ENCODE assay signal across 18 cellular contexts in the genomic region with DNA sequence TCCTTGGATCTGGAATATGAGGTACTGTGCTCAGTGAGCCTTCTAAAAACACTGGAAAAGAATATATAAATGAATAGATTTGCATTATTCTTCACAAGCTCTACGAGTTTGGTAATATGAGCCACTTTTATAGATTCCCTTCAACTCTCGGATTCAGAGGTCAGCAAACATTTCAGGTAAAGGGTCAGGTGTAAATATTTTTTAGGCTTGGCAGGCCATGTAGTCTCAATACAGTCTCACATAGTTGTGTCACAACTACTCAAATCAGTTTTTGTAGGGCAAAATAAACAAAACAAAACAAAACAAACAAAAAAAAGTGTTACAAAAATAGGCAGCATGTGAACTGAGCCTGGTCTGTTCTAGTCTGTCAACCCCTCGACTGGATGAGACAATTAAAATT. TPM values are rescaled to one million over a fixed set of nuclear protein-coding genes. Genes with fewer than 3 reads are reported as not detected.
DNase-seq lines count a peak whose midpoint lies in the region; ATAC-seq, FAIRE-seq and TF ChIP-seq lines count a peak whose summit lies in the region.
"Had no signal": no experiment of that assay in that cellular context is flagged by ENCODE, and none has a peak within 500 bp of the region (broad histone marks: within the 10 kb centered on the region; RNA-seq: fewer than 3 reads in every experiment).

No MANE protein-coding gene starts in this region.

- no peak overlapping the region for H3K27ac Mint-ChIP-seq in GM23338
- H3K27ac Mint-ChIP-seq in nephron progenitor cell: peak overlapping the region; percentile 44

- FAIRE-seq in GM12891 (lab: Jason Lieb, UNC): peak; percentile 5
- FAIRE-seq: D721Med, GM12878, H1 had no signal

- H3K4me1 Mint-ChIP-seq in GM23338: no peaks in the 10 kb centered on the region; the same call in 2 of the 3 replicates
- H3K4me1 Mint-ChIP-seq in nephron progenitor cell: no peaks in the 10 kb centered on the region

- TF ChIP-seq POLR2A in GM12891 (IDR thresholded peaks at IDR 0.05; ENCODE audit: low read depth, low read length): no peak

- H3K79me2 ChIP-seq in GM23338 (replicated peaks; ENCODE audit: insufficient read depth): peaks cover 90% of the 10 kb centered on the region

- H3K9me3 Mint-ChIP-seq in GM23338: no peaks in the 10 kb centered on the region
- H3K9me3 Mint-ChIP-seq in nephron progenitor cell: no peaks in the 10 kb centered on the region

- H3K36me3 Mint-ChIP-seq in GM23338 (ENCODE audit: low read depth) (peaks cover 60% of the 10 kb centered on the region), nephron progenitor cell (ENCODE audit: low read depth) (peaks cover 70% of the 10 kb centered on the region)

- no peaks in the 10 kb centered on the region for H3K4me1 ChIP-seq in GM23338 (ENCODE audit: insufficient read depth)

- H3K27me3 Mint-ChIP-seq in GM23338 (ENCODE audit: insufficient read depth, low read depth, poor library complexity): no peaks in the 10 kb centered on the region
- H3K27me3 Mint-ChIP-seq in nephron progenitor cell (ENCODE audit: low read depth, poor library complexity): no peaks in the 10 kb centered on the region
- H3K27me3 Mint-ChIP-seq: CD4-positive, alpha-beta memory T cell had no signal

- peak overlapping the region; percentile 12; the same call in 1 of the 2 replicates for H3K27ac ChIP-seq in GM23338 (ENCODE audit: low read depth)

- peaks cover 18% of the 10 kb centered on the region for H4K20me1 ChIP-seq in GM23338 (replicated peaks; ENCODE audit: insufficient read depth)

- H2AFZ ChIP-seq in GM23338: no peak overlapping the region

- H3K27me3 ChIP-seq in GM23338 (ENCODE audit: insufficient read depth): no peaks in the 10 kb centered on the region

- ATAC-seq in GM23338: no peak
- peak; percentile 86 for ATAC-seq in left lobe of liver
- no peak for ATAC-seq in SK-N-SH treated with all-trans-retinoic acid at 6 μM for 48 hours
- ATAC-seq: GM12878 had no signal

- DNase-seq in GM12891 (ENCODE audit: insufficient read length, low spot score) (no peak), GM23338 (ENCODE audit: low spot score) (no peak), left lobe of liver (ENCODE audit: low spot score) (no peak), nephron progenitor cell (no peak), putamen (ENCODE audit: low spot score) (no peak)
- no peak for DNase-seq in stimulated activated CD4-positive, alpha-beta T cell treated with anti-CD3 and anti-CD28 coated beads, Interleukin-2, amount 100 ng/mL, for 48 hours
- DNase-seq: C1 segment of cervical spinal cord; CD4-positive, alpha-beta memory T cell; DMS 273 treated with DMSO at 0.1 percent for 48 hours; DMS79; EL; GDM1; H7; HCEC 1CT had no signal

- no peaks in the 10 kb centered on the region for H3F3A ChIP-seq in GM23338 (replicated peaks; ENCODE audit: low read depth)

- no peak for TF ChIP-seq CTCF in GM23338 (conservative IDR thresholded peaks at IDR 0.05; ENCODE audit: low read depth in 2 of 2)
- no peak for TF ChIP-seq CTCF in nephron progenitor cell (IDR thresholded peaks at IDR 0.05)

- no peaks in the 10 kb centered on the region for H3K9me2 ChIP-seq in GM23338 (ENCODE audit: insufficient read depth)

- H3K4me2 ChIP-seq in GM23338: no peak overlapping the region

- peaks cover 25% of the 10 kb centered on the region; the same call in 1 of the 2 replicates for H3K36me3 ChIP-seq in GM23338 (ENCODE audit: insufficient read depth)

- H3K4me3 ChIP-seq in GM23338: no peak overlapping the region
- H3K4me3 ChIP-seq: GM12878 had no signal

- H3K4me3 Mint-ChIP-seq in GM23338 (no peak overlapping the region), nephron progenitor cell (no peak overlapping the region)

TF ChIP-seq in GM12891, 5 proteins besides CTCF, POLR2A, EP300 and RAD21:
- TF ChIP-seq TAF1 (IDR thresholded peaks at IDR 0.05; ENCODE audit: low read depth, low read length) (no peak), POU2F2 (IDR thresholded peaks at IDR 0.05; ENCODE audit: low read depth, low read length) (no peak), PAX5 (IDR thresholded peaks at IDR 0.05; ENCODE audit: insufficient read depth, low read length, severe bottlenecking) (no peak), SPI1 (IDR thresholded peaks at IDR 0.05; ENCODE audit: low read depth, low read length) (no peak), POLR2AphosphoS5 (IDR thresholded peaks at IDR 0.05; ENCODE audit: low read depth, low read length) (no peak)

TF ChIP-seq in GM23338, 12 proteins besides CTCF, POLR2A, EP300 and RAD21:
- no peak for TF ChIP-seq JUNB (IDR thresholded peaks at IDR 0.05; ENCODE audit: unreplicated experiment)
- no peak for TF ChIP-seq EZH2 (IDR thresholded peaks at IDR 0.05; ENCODE audit: low read depth, unreplicated experiment)

TF ChIP-seq in SK-N-SH treated with all-trans-retinoic acid at 6 μM for 48 hours, 23 proteins besides CTCF, POLR2A, EP300 and RAD21:
- no peak for TF ChIP-seq ZFP3 (CRISPR knock-in tag; IDR thresholded peaks at IDR 0.05)
- no peak for TF ChIP-seq ARNTL (CRISPR knock-in tag; IDR thresholded peaks at IDR 0.05; ENCODE audit: borderline replicate concordance, low read depth)
- TF ChIP-seq ISL1 (CRISPR knock-in tag; IDR thresholded peaks at IDR 0.05): no peak
- TF ChIP-seq, protein P1, sequence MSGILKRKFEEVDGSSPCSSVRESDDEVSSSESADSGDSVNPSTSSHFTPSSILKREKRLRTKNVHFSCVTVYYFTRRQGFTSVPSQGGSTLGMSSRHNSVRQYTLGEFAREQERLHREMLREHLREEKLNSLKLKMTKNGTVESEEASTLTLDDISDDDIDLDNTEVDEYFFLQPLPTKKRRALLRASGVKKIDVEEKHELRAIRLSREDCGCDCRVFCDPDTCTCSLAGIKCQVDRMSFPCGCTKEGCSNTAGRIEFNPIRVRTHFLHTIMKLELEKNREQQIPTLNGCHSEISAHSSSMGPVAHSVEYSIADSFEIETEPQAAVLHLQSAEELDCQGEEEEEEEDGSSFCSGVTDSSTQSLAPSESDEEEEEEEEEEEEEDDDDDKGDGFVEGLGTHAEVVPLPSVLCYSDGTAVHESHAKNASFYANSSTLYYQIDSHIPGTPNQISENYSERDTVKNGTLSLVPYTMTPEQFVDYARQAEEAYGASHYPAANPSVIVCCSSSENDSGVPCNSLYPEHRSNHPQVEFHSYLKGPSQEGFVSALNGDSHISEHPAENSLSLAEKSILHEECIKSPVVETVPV (CRISPR knock-in tag; IDR thresholded peaks at IDR 0.05): no peak
- TF ChIP-seq ZNF8 (CRISPR knock-in tag; IDR thresholded peaks at IDR 0.05): no peak
- no peak for TF ChIP-seq ZFP30 (CRISPR knock-in tag; IDR thresholded peaks at IDR 0.05)
- no peak for TF ChIP-seq ZC3H10 (CRISPR knock-in tag; IDR thresholded peaks at IDR 0.05)
- no peak for TF ChIP-seq GLIS3 (CRISPR knock-in tag; IDR thresholded peaks at IDR 0.05)
- TF ChIP-seq BACH2 (CRISPR knock-in tag; IDR thresholded peaks at IDR 0.05; ENCODE audit: borderline replicate concordance): no peak
- TF ChIP-seq PPARA (CRISPR knock-in tag; IDR thresholded peaks at IDR 0.05; ENCODE audit: borderline replicate concordance): no peak
- TF ChIP-seq TOX (CRISPR knock-in tag; IDR thresholded peaks at IDR 0.05; ENCODE audit: borderline replicate concordance): no peak
- TF ChIP-seq, protein P2, sequence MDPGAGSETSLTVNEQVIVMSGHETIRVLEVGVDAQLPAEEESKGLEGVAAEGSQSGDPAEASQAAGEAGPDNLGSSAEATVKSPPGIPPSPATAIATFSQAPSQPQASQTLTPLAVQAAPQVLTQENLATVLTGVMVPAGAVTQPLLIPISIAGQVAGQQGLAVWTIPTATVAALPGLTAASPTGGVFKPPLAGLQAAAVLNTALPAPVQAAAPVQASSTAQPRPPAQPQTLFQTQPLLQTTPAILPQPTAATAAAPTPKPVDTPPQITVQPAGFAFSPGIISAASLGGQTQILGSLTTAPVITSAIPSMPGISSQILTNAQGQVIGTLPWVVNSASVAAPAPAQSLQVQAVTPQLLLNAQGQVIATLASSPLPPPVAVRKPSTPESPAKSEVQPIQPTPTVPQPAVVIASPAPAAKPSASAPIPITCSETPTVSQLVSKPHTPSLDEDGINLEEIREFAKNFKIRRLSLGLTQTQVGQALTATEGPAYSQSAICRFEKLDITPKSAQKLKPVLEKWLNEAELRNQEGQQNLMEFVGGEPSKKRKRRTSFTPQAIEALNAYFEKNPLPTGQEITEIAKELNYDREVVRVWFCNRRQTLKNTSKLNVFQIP (CRISPR knock-in tag; IDR thresholded peaks at IDR 0.05; ENCODE audit: borderline replicate concordance, low read depth): no peak
- no peak for TF ChIP-seq OSR1 (CRISPR knock-in tag; IDR thresholded peaks at IDR 0.05)
- TF ChIP-seq SNAI2 (CRISPR knock-in tag; IDR thresholded peaks at IDR 0.05): no peak
- TF ChIP-seq RARB (CRISPR knock-in tag; IDR thresholded peaks at IDR 0.05): no peak
TF ChIP-seq in SK-N-SH treated with all-trans-retinoic acid at 6 μM for 48 hours: peak in this region for 0.

RNA-seq across cellular contexts. Expression of a gene that starts 57.4 kb away (rescaled TPM):
- polyA plus RNA-seq in GM12891 (2012; ENCODE audit: low read depth, missing spikeins): 33.7 TPM
- total RNA-seq in GM23338 (2014; rRNA removed; shearing (Covaris generic)): 71.6 and 80.2 TPM in 2 replicates
- 38.2 and 38.3 TPM in 2 replicates for polyA plus RNA-seq in GM23338 (2016; fragmentation: Nextera tagmentation; extraction: Ambion mirVana)
- 11.2 TPM for total RNA-seq in left lobe of liver
